Comparison of ENCODE assay signal across 10 cellular contexts in genomic region chrX:104988038-104988437, GRCh38.
"Had no signal": no experiment of that assay in that cellular context is flagged by ENCODE, and none has a peak within 500 bp of the region (broad histone marks: within the 10 kb centered on the region; RNA-seq: fewer than 3 reads in every experiment).

No MANE protein-coding gene starts in this region.

- FAIRE-seq: HepG2, K562 had no signal

- H3K4me1 ChIP-seq: HAP-1 had no signal

- H3K9me3 Mint-ChIP-seq: HFFc6 had no signal

- H3K36me3 ChIP-seq: HAP-1 had no signal

- ATAC-seq: HCT116, HepG2, K562 had no signal

- H3K4me3 ChIP-seq: GM23248, HAP-1, K562 had no signal

- H3K9ac ChIP-seq: GM23248 had no signal

- H3K4me3 Mint-ChIP-seq: HFFc6 had no signal

- H2AFZ ChIP-seq: GM23248 had no signal

- DNase-seq: GM23248, GOT3, H7, HFFc6, KG1 had no signal

- H3K27ac ChIP-seq: GM23248, HL-60 had no signal

- H3K9me3 ChIP-seq: HAP-1 had no signal

- H3K27ac Mint-ChIP-seq: HFFc6 had no signal
